Comparison of ENCODE assay signal across 13 cellular contexts in the genomic region with DNA sequence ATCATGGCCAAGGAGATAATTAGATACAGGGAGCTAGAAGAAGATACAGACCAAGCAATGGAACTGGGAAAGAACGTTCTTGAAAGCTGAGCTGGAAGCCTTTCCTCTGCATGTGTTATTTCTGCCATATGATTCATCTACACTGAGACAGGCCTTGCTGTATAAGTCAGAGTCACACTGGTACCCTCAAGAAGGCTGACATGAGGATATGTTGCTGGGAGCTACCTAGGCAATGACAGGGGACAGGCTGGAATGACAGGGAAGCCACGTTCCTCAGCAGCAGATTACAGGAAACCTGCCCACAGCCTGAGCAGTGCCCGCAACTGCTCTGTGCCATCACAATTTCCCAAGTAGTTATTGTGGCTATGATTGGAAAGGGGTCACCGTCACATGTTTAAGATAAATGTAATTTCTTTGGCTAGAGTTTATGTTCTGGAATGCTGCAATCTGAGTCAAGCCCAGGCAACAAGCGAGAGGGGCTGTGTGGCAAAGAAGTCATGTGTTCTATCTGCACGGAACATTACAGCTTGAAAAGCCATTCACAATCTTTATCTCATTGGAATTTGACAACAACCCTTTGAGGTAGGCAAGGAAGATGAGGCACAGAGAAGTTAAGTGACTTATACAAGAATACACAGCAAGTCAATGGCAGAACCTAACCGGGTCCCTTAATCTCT.
DNase-seq lines count a peak whose midpoint lies in the region; ATAC-seq, FAIRE-seq and TF ChIP-seq lines count a peak whose summit lies in the region.
"Had no signal": no experiment of that assay in that cellular context is flagged by ENCODE, and none has a peak within 500 bp of the region (broad histone marks: within the 10 kb centered on the region; RNA-seq: fewer than 3 reads in every experiment).

No MANE protein-coding gene starts in this region.

- H4K8ac ChIP-seq in mesenchymal stem cell (ENCODE audit: low read length) = no peak overlapping the region

- H3K27me3 Mint-ChIP-seq in activated naive CD4-positive, alpha-beta T cell treated with anti-CD3 and anti-CD28 coated beads, Interleukin-2, amount 10 ng/mL, durations not matched to agents 7 days and 5 days = no peaks in the 10 kb centered on the region
- H3K27me3 Mint-ChIP-seq: naive thymus-derived CD8-positive, alpha-beta T cell had no signal

- no peaks in the 10 kb centered on the region for H4K20me1 ChIP-seq in PC-3 (ENCODE audit: low read length)

- no peak overlapping the region for H3K4ac ChIP-seq in mesenchymal stem cell (ENCODE audit: low read depth in 1 of 2, low read length in 2 of 2)

- no peak overlapping the region for H2BK120ac ChIP-seq in mesenchymal stem cell (ENCODE audit: low read depth, low read length)

- H3K27ac ChIP-seq in PC-3 (ENCODE audit: low read length) = no peak overlapping the region
- H3K27ac ChIP-seq in mesenchymal stem cell (ENCODE audit: low read length, poor library complexity, severe bottlenecking) = no peak overlapping the region

- H4K91ac ChIP-seq in mesenchymal stem cell (ENCODE audit: low read length) = no peak overlapping the region

- H3K18ac ChIP-seq in mesenchymal stem cell (ENCODE audit: low read depth in 1 of 2, low read length in 2 of 2) = no peak overlapping the region

- H3K23ac ChIP-seq in mesenchymal stem cell (ENCODE audit: low read length in 2 of 2) = no peak overlapping the region

- no peak overlapping the region for H3K14ac ChIP-seq in mesenchymal stem cell (ENCODE audit: low read length in 2 of 2)

- H2BK12ac ChIP-seq in mesenchymal stem cell (ENCODE audit: low read length in 2 of 2) = no peak overlapping the region

- no peaks in the 10 kb centered on the region for H3F3A ChIP-seq in PC-3 (ENCODE audit: low read length, unreplicated experiment)

- no peaks in the 10 kb centered on the region for H3K27me3 ChIP-seq in PC-3 (ENCODE audit: low read length)
- no peaks in the 10 kb centered on the region for H3K27me3 ChIP-seq in mesenchymal stem cell (ENCODE audit: control insufficient read depth in 1 of 2, insufficient read depth in 1 of 2, low read length in 2 of 2)

- CTCF ChIA-PET in PC-3 (lab: Charles Lee) = no interaction called here
- CTCF ChIA-PET in activated naive CD4-positive, alpha-beta T cell treated with anti-CD3 and anti-CD28 coated beads, Interleukin-2, amount 10 ng/mL, durations not matched to agents 7 days and 5 days (lab: Charles Lee) = no interaction called here

- intact Hi-C loops in PC-3 (cut with micrococcal nuclease) = no loop called here

- ATAC-seq in PC-3 = peak; percentile 35
- ATAC-seq: naive thymus-derived CD8-positive, alpha-beta T cell had no signal

- no TSS peak for BruUV-seq in PC-3 (replicated peaks; lab: Mats Ljungman, UMichigan)

- H3K9me3 Mint-ChIP-seq in activated naive CD4-positive, alpha-beta T cell treated with anti-CD3 and anti-CD28 coated beads, Interleukin-2, amount 10 ng/mL, durations not matched to agents 7 days and 5 days = peaks cover 8% of the 10 kb centered on the region

- H2AFZ ChIP-seq in PC-3 (ENCODE audit: low read length) (no peak overlapping the region), mesenchymal stem cell (ENCODE audit: low read depth, low read length) (no peak overlapping the region)

- DNase-seq in AG08396 (ENCODE audit: low spot score) = peak; percentile 60
- no peak for DNase-seq in PC-3
- DNase-seq in epithelial cell of esophagus (ENCODE audit: low read depth) = peak; percentile 62
- peak; percentile 43 for DNase-seq in mesenchymal stem cell
- no peak for DNase-seq in activated naive CD4-positive, alpha-beta T cell treated with anti-CD3 and anti-CD28 coated beads, Interleukin-2, amount 10 ng/mL, durations not matched to agents 7 days and 5 days
- DNase-seq in GM12892 (ENCODE audit: insufficient read length) = no peak
- no peak for DNase-seq in activated CD4-positive, CD25-positive, alpha-beta regulatory T cell (lab: John Stamatoyannopoulos, UW)
- DNase-seq in NCI-H2029 (lab: John Stamatoyannopoulos, UW) = no peak
- DNase-seq: ACHN; Karpas-422; naive thymus-derived CD8-positive, alpha-beta T cell; T-helper 9 cell had no signal

- H3K4me3 ChIP-seq in PC-3 (ENCODE audit: low read length) (no peak overlapping the region), epithelial cell of esophagus (ENCODE audit: low read length) (no peak overlapping the region), mesenchymal stem cell (ENCODE audit: insufficient read depth in 1 of 2, low read depth in 1 of 2, low read length in 2 of 2) (peak overlapping the region in 1 of 2 experiments; percentile 26)

- 92% methylated on average over 6 of the region's 7 CpGs for WGBS in mesenchymal stem cell

- H3K4me3 Mint-ChIP-seq in activated naive CD4-positive, alpha-beta T cell treated with anti-CD3 and anti-CD28 coated beads, Interleukin-2, amount 10 ng/mL, durations not matched to agents 7 days and 5 days = no peak overlapping the region
- H3K4me3 Mint-ChIP-seq: naive thymus-derived CD8-positive, alpha-beta T cell had no signal

- H3K4me1 ChIP-seq in PC-3 (ENCODE audit: insufficient read depth, low read length) (no peaks in the 10 kb centered on the region), mesenchymal stem cell (ENCODE audit: control insufficient read depth, insufficient read depth, low read depth, low read length) (peaks cover 13% of the 10 kb centered on the region)

- peaks cover 2% of the 10 kb centered on the region for H3K79me1 ChIP-seq in mesenchymal stem cell (replicated peaks; ENCODE audit: low read length, poor library complexity, severe bottlenecking)

- FAIRE-seq in GM12892 (lab: Jason Lieb, UNC) = no peak
- FAIRE-seq: G401.6 had no signal

- no peak overlapping the region for H3K27ac Mint-ChIP-seq in activated naive CD4-positive, alpha-beta T cell treated with anti-CD3 and anti-CD28 coated beads, Interleukin-2, amount 10 ng/mL, durations not matched to agents 7 days and 5 days
- H3K27ac Mint-ChIP-seq: naive thymus-derived CD8-positive, alpha-beta T cell had no signal

- H3K4me1 Mint-ChIP-seq in activated naive CD4-positive, alpha-beta T cell treated with anti-CD3 and anti-CD28 coated beads, Interleukin-2, amount 10 ng/mL, durations not matched to agents 7 days and 5 days = no peaks in the 10 kb centered on the region

- H3K36me3 Mint-ChIP-seq in activated naive CD4-positive, alpha-beta T cell treated with anti-CD3 and anti-CD28 coated beads, Interleukin-2, amount 10 ng/mL, durations not matched to agents 7 days and 5 days = no peaks in the 10 kb centered on the region

- TF ChIP-seq POLR2A in GM12892 (IDR thresholded peaks at IDR 0.05; ENCODE audit: low read depth, low read length) = no peak

- H3K9me2 ChIP-seq in PC-3 (replicated peaks; ENCODE audit: low read length) = no peaks in the 10 kb centered on the region

- H3K4me2 ChIP-seq in PC-3 (ENCODE audit: low read length) (no peak overlapping the region), mesenchymal stem cell (ENCODE audit: low read length, poor library complexity, severe bottlenecking) (no peak overlapping the region)

- H3K9ac ChIP-seq in PC-3 (ENCODE audit: low read length) (no peak overlapping the region), mesenchymal stem cell (ENCODE audit: low read length) (peak overlapping the region; percentile 18)

- TF ChIP-seq CTCF in PC-3 (conservative IDR thresholded peaks at IDR 0.05; ENCODE audit: low read depth, low read length) (no peak), epithelial cell of esophagus (IDR thresholded peaks at IDR 0.05; ENCODE audit: insufficient read depth, low read depth, low read length, missing control alignments) (no peak)

- no peak overlapping the region for H2AK5ac ChIP-seq in mesenchymal stem cell (ENCODE audit: low read length, severe bottlenecking)

- no peak overlapping the region for H2BK5ac ChIP-seq in mesenchymal stem cell (ENCODE audit: low read depth, low read length, poor library complexity, severe bottlenecking)

- no peaks in the 10 kb centered on the region for H3K9me3 ChIP-seq in PC-3 (ENCODE audit: low read length)
- peaks cover 3% of the 10 kb centered on the region for H3K9me3 ChIP-seq in mesenchymal stem cell (ENCODE audit: control insufficient read depth, low read length)

- H2BK15ac ChIP-seq in mesenchymal stem cell (ENCODE audit: low read depth, poor library complexity, severe bottlenecking) = no peak overlapping the region

- no peaks in the 10 kb centered on the region for H3K36me3 ChIP-seq in PC-3 (ENCODE audit: low read depth, low read length)
- H3K36me3 ChIP-seq in mesenchymal stem cell (ENCODE audit: control insufficient read depth in 1 of 2, insufficient read depth in 2 of 2, low read depth in 1 of 2, low read length in 2 of 2) = peaks cover 0 to 7% of the 10 kb centered on the region in 2 experiments

- H3K79me2 ChIP-seq in PC-3 (ENCODE audit: low read length) = no peaks in the 10 kb centered on the region

- POLR2A ChIA-PET in PC-3 (lab: Charles Lee; ENCODE audit: unreplicated experiment) = no interaction called here

Comparison
In these comparisons a context has a peak if more than half of its experiments do, and no peak if none do; other contexts are left out.
1. DNase-seq: peak in AG08396 (single experiment), epithelial cell of esophagus (single experiment) and mesenchymal stem cell (single experiment); none in PC-3 (single experiment), activated naive CD4-positive, alpha-beta T cell treated with anti-CD3 and anti-CD28 coated beads, Interleukin-2, amount 10 ng/mL, durations not matched to agents 7 days and 5 days (single experiment), GM12892 (single experiment), activated CD4-positive, CD25-positive, alpha-beta regulatory T cell (0 of 4) and NCI-H2029 (single experiment).